13 cellular contexts compared by ENCODE assay signal in the genomic region with DNA sequence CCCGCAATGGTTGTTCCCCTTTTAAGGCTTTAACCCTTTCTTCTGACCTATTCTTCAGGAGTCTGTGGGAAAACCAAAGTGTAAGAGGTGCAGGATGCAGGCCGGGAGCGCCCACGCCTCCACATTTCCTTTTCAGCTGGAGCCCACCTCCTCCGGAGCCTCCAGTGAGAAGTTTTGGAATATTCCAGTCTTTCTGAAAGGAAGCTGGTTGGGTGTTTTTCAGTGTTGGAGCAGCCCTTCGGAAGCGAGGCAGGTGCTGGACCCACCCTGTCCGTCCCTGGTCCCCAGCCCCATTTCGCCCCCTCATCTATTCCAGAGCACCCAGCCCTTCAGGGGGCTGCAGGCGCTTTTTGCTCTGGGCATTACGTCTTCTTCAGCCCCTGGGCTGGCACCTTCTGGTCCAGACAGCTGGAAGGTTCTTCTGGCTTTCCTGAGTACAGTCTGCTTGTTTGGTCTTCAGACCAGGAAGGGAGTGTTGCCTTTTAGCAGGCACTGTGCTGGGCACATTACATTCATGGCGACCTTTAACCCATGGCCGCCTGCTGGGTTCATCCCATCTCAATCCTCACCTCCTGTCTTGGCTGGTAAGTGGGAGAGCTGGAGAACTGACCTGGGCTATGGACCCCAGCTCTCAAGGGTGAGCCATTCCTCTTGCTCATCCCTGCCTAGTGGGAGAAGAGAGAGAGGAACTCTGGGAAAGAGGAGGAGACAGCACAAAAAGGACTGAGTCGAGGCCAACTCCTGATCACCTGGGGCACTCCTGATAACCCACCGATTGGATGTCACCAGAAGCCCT. TPM values are rescaled to one million over a fixed set of nuclear protein-coding genes. Genes with fewer than 3 reads are reported as not detected.
A peak's percentile ranks its signal among the peaks of the same experiment; 100 is the strongest.
DNase-seq lines count a peak whose midpoint lies in the region; ATAC-seq, FAIRE-seq and TF ChIP-seq lines count a peak whose summit lies in the region.
"Had no signal": no experiment of that assay in that cellular context is flagged by ENCODE, and none has a peak within 500 bp of the region (broad histone marks: within the 10 kb centered on the region; RNA-seq: fewer than 3 reads in every experiment).

No MANE protein-coding gene starts in this region.

- CTCF ChIA-PET in AG04449 (lab: Yijun Ruan, JAX) (interaction anchor here (1.0 to 11.6 kb wide), 10 partner anchors 9 to 102 kb away, joined by 3 to 103 read pairs (median 5); a partner anchor contains a TSS), H1 (lab: Charles Lee; ENCODE audit: partially characterized antibody) (interaction anchor here (0.5 to 2.6 kb wide), 8 partner anchors 42 to 1108 kb away, joined by 3 to 13 read pairs (median 6); a partner anchor contains a TSS)

- H3K9me3 Mint-ChIP-seq in neural progenitor cell: peaks cover 2% of the 10 kb centered on the region
- H3K9me3 Mint-ChIP-seq: natural killer cell treated with Interleukin-12 subunit alpha and Interleukin-12 subunit beta and Interleukin-15 and Interleukin-18, amount 100 ng/mL, for 72 hours had no signal

- peaks cover 0 to 36% of the 10 kb centered on the region in 2 experiments; a peak in 2 of 4 replicates for H3K79me2 ChIP-seq in H1 (ENCODE audit: control insufficient read depth in 1 of 2, insufficient read depth in 2 of 2, low read length in 2 of 2)
- peaks cover 29% of the 10 kb centered on the region for H3K79me2 ChIP-seq in neural progenitor cell (ENCODE audit: low read depth)

- no peak overlapping the region for H3K27ac ChIP-seq in HUES6 (ENCODE audit: low read depth, low read length)
- H3K27ac ChIP-seq in H1 (ENCODE audit: low read depth, low read length): no peak overlapping the region
- no peak overlapping the region for H3K27ac ChIP-seq in neural progenitor cell
- H3K27ac ChIP-seq in gastrocnemius medialis: no peak overlapping the region
- H3K27ac ChIP-seq: SJSA1 had no signal

- H3K4me2 ChIP-seq in H1 (ENCODE audit: insufficient read depth in 1 of 2, low read depth in 2 of 2, low read length in 2 of 2) (peak overlapping the region; percentile 75 to 90), neural progenitor cell (peak overlapping the region; percentile 92)

- H3K36me3 Mint-ChIP-seq in neural progenitor cell: peaks cover 10% of the 10 kb centered on the region
- H3K36me3 Mint-ChIP-seq: natural killer cell treated with Interleukin-12 subunit alpha and Interleukin-12 subunit beta and Interleukin-15 and Interleukin-18, amount 100 ng/mL, for 72 hours had no signal

- peaks cover 12% of the 10 kb centered on the region for H3K23me2 ChIP-seq in H1 (ENCODE audit: low read depth, low read length)

- 63% methylated on average over 15 of the region's 15 CpGs; no CpG with 5 or more reads in 1 of the 2 experiments for WGBS in H1 (ENCODE audit: extremely low coverage in 1 of 2, insufficient coverage in 1 of 2, insufficient read length in 1 of 2, insufficient replicate concordance in 2 of 2, low coverage in 1 of 2, low lambda C conversion rate in 2 of 2, missing lambda C conversion rate in 1 of 2), 2 experiments

- H2BK12ac ChIP-seq in H1 (ENCODE audit: low read depth, low read length): peak overlapping the region; percentile 82; the same call in 1 of the 2 replicates

- TF ChIP-seq POLR2A in H1 (IDR thresholded peaks at IDR 0.05; ENCODE audit: control extremely low read depth in 1 of 2, low read depth in 2 of 2, low read length in 2 of 2) (0 out of 3 replicates have a peak, but pooled peaks of 1 of the 2 experiments have one; percentile 16), gastrocnemius medialis (IDR thresholded peaks at IDR 0.05) (no peak)

- H3K4ac ChIP-seq in H1 (replicated peaks; ENCODE audit: insufficient read length, low read depth, low read length): peak overlapping the region; percentile 51

- peaks cover 14% of the 10 kb centered on the region for H3F3A ChIP-seq in neural progenitor cell (ENCODE audit: low read depth)

- ATAC-seq in GM21825 (IDR thresholded peaks at IDR 0.05; ENCODE audit: unreplicated experiment): no peak
- ATAC-seq in gastrocnemius medialis: no peak
- ATAC-seq in HG02798 (IDR thresholded peaks at IDR 0.05; ENCODE audit: poor library complexity, unreplicated experiment): no peak
- ATAC-seq: body of pancreas; natural killer cell treated with Interleukin-12 subunit alpha and Interleukin-12 subunit beta and Interleukin-15 and Interleukin-18, amount 100 ng/mL, for 72 hours had no signal

- no peak overlapping the region for H4K8ac ChIP-seq in H1 (ENCODE audit: extremely low read depth, insufficient read depth, low read length)

- peak overlapping the region; percentile 82 for H2BK20ac ChIP-seq in H1 (ENCODE audit: low read length)

- no peak for TF ChIP-seq EP300 in H1 (IDR thresholded peaks at IDR 0.05; ENCODE audit: borderline replicate concordance in 1 of 2, low read depth in 2 of 2, low read length in 2 of 2)

- peaks cover 4% of the 10 kb centered on the region for H3K27me3 Mint-ChIP-seq in neural progenitor cell (ENCODE audit: insufficient read depth, low read depth)

- H2BK15ac ChIP-seq in H1 (ENCODE audit: low read length): peak overlapping the region; percentile 66; the same call in 1 of the 2 replicates

- peak overlapping the region; percentile 91 for H3K4me3 ChIP-seq in AG04449 (ENCODE audit: low read depth, low read length)
- peak overlapping the region; percentile 94 for H3K4me3 ChIP-seq in HUES6 (ENCODE audit: low read depth, low read length)
- peak overlapping the region; percentile 49 to 91 (median 82) for H3K4me3 ChIP-seq in H1 (ENCODE audit: extremely low read depth in 1 of 4, insufficient read depth in 2 of 4, low read depth in 3 of 4, low read length in 4 of 4)
- peak overlapping the region; percentile 89 for H3K4me3 ChIP-seq in neural progenitor cell
- peak overlapping the region in 2 of 4 donors; percentile 40 to 48 for H3K4me3 ChIP-seq in gastrocnemius medialis
- H3K4me3 ChIP-seq: body of pancreas had no signal

- no peak overlapping the region for H2AFZ ChIP-seq in H1 (ENCODE audit: low read length)
- peak overlapping the region; percentile 82 for H2AFZ ChIP-seq in neural progenitor cell (replicated peaks)

- no peak for TF ChIP-seq RAD21 in H1 (IDR thresholded peaks at IDR 0.05 in 1 of 2, conservative IDR thresholded peaks at IDR 0.05 in 1 of 2; ENCODE audit: low read depth in 2 of 2, low read length in 2 of 2)

- H3K14ac ChIP-seq in H1 (ENCODE audit: insufficient read length): no peak overlapping the region

- H3K56ac ChIP-seq in H1 (replicated peaks; ENCODE audit: insufficient read length, low read depth, low read length): no peak overlapping the region

- H2BK120ac ChIP-seq in H1 (replicated peaks; ENCODE audit: low read depth, low read length): peak overlapping the region; percentile 40

- no peak for FAIRE-seq in H1 (lab: Jason Lieb, UNC)
- FAIRE-seq: GM12878 had no signal

- peak overlapping the region; percentile 26 for H3K9ac ChIP-seq in HUES6 (ENCODE audit: low read length)
- no peak overlapping the region for H3K9ac ChIP-seq in H1 (replicated peaks in 1 of 4; ENCODE audit: extremely low read depth in 1 of 4, low read depth in 3 of 4, low read length in 3 of 4)
- H3K9ac ChIP-seq in neural progenitor cell: no peak overlapping the region

- POLR2A ChIA-PET in AG04449 (lab: Yijun Ruan, JAX) (interaction anchor here (0.8 to 3.1 kb wide), 9 partner anchors 9 to 86 kb away, joined by 3 to 38 read pairs (median 6); a partner anchor contains a TSS), H1 (lab: Charles Lee; ENCODE audit: partially characterized antibody) (interaction anchor here (0.8 to 7.0 kb wide), 12 partner anchors 7 to 497 kb away, joined by 3 to 50 read pairs (median 4); a partner anchor contains a TSS)

- H3K23ac ChIP-seq in H1 (ENCODE audit: insufficient read length): no peak overlapping the region

- H3K36me3 ChIP-seq in HUES6 (ENCODE audit: control insufficient read depth, insufficient read depth, low read length): peaks cover 24% of the 10 kb centered on the region
- H3K36me3 ChIP-seq in H1 (ENCODE audit: control insufficient read depth in 2 of 4, insufficient read depth in 4 of 4, low read length in 3 of 4): peaks cover 16 to 22% (median 18%) of the 10 kb centered on the region in 4 experiments
- no peaks in the 10 kb centered on the region for H3K36me3 ChIP-seq in neural progenitor cell
- H3K36me3 ChIP-seq in gastrocnemius medialis: no peaks in the 10 kb centered on the region
- H3K36me3 ChIP-seq: SJSA1 had no signal

- H3K4me1 Mint-ChIP-seq in neural progenitor cell: peaks cover 30% of the 10 kb centered on the region

- intact Hi-C loops in gastrocnemius medialis (cut with DNase I; ENCODE audit: low total_unique reads): no loop called here

- no peak overlapping the region for H3K27ac Mint-ChIP-seq in neural progenitor cell
- H3K27ac Mint-ChIP-seq: natural killer cell treated with Interleukin-12 subunit alpha and Interleukin-12 subunit beta and Interleukin-15 and Interleukin-18, amount 100 ng/mL, for 72 hours had no signal

- H3K9me3 ChIP-seq in HUES6 (ENCODE audit: control insufficient read depth, insufficient read depth, low read depth, low read length) (no peaks in the 10 kb centered on the region), H1 (ENCODE audit: insufficient read depth in 2 of 2, low read depth in 1 of 2, low read length in 1 of 2) (no peaks in the 10 kb centered on the region), neural progenitor cell (ENCODE audit: low read depth) (no peaks in the 10 kb centered on the region), gastrocnemius medialis (no peaks in the 10 kb centered on the region)
- H3K9me3 ChIP-seq: body of pancreas, SJSA1 had no signal

- in situ Hi-C loops in gastrocnemius medialis (cut with MboI; ENCODE audit: low sequenced_read_pairs in 4 of 4): no loop called here

- peaks cover 22% of the 10 kb centered on the region for H3K79me1 ChIP-seq in H1 (ENCODE audit: low read depth, low read length)

- DNase-seq in AG04449 (ENCODE audit: low read depth, low spot score): no peak
- no peak for DNase-seq in H1 (ENCODE audit: low read depth in 1 of 2, low spot score in 2 of 2)
- no peak for DNase-seq in neural progenitor cell (ENCODE audit: low spot score)
- no peak for DNase-seq in gastrocnemius medialis
- no peak for DNase-seq in GM10266 (ENCODE audit: extremely low spot score)
- DNase-seq: body of pancreas, Kasumi-1 had no signal

- H4K91ac ChIP-seq in H1 (replicated peaks; ENCODE audit: insufficient read length, low read length): peak overlapping the region; percentile 86

- H3K4me1 ChIP-seq in HUES6 (ENCODE audit: control insufficient read depth, insufficient read depth, low read length) (peaks cover 44% of the 10 kb centered on the region), H1 (replicated peaks in 1 of 4; ENCODE audit: control insufficient read depth in 3 of 4, insufficient read depth in 4 of 4, low read length in 3 of 4) (peaks cover 14 to 34% (median 24%) of the 10 kb centered on the region in 4 experiments), neural progenitor cell (peaks cover 16% of the 10 kb centered on the region), gastrocnemius medialis (peaks cover 8% of the 10 kb centered on the region in 2 donors)

- no peak overlapping the region for H4K5ac ChIP-seq in H1 (ENCODE audit: insufficient read length, low read depth, low read length)

- H3K4me3 Mint-ChIP-seq in neural progenitor cell: peak overlapping the region; percentile 93
- H3K4me3 Mint-ChIP-seq: natural killer cell treated with Interleukin-12 subunit alpha and Interleukin-12 subunit beta and Interleukin-15 and Interleukin-18, amount 100 ng/mL, for 72 hours had no signal

- peak overlapping the region; percentile 72; the same call in 1 of the 2 replicates for H2BK5ac ChIP-seq in H1 (ENCODE audit: low read depth, low read length)

- H2AK5ac ChIP-seq in H1 (ENCODE audit: low read depth, low read length): peak overlapping the region; percentile 87; the same call in 1 of the 2 replicates

- no peak for TF ChIP-seq CTCF in AG04449 (IDR thresholded peaks at IDR 0.05; ENCODE audit: insufficient read depth, low read length, missing control alignments)
- no peak for TF ChIP-seq CTCF in H1 (IDR thresholded peaks at IDR 0.05; ENCODE audit: control extremely low read depth in 1 of 3, insufficient read depth in 1 of 3, low read depth in 1 of 3, low read length in 3 of 3)
- TF ChIP-seq CTCF in neural progenitor cell (IDR thresholded peaks at IDR 0.05): no peak
- TF ChIP-seq CTCF in gastrocnemius medialis (IDR thresholded peaks at IDR 0.05 in 4 of 5, conservative IDR thresholded peaks at IDR 0.05 in 1 of 5): no peak
- no peak for TF ChIP-seq CTCF in GM10266 (IDR thresholded peaks at IDR 0.05; ENCODE audit: control insufficient read depth, insufficient read depth, low read depth, missing control alignments)

- peaks cover 6 to 14% of the 10 kb centered on the region in 2 experiments for H4K20me1 ChIP-seq in H1 (replicated peaks in 1 of 2; ENCODE audit: control insufficient read depth in 1 of 2, insufficient read depth in 2 of 2, low read length in 2 of 2)
- peaks cover 26% of the 10 kb centered on the region for H4K20me1 ChIP-seq in neural progenitor cell (ENCODE audit: low read depth)

- H3K27me3 ChIP-seq in HUES6 (ENCODE audit: control insufficient read depth, insufficient read depth, low read length) (no peaks in the 10 kb centered on the region), H1 (replicated peaks in 1 of 4; ENCODE audit: control insufficient read depth in 3 of 4, extremely low read depth in 1 of 4, insufficient read depth in 3 of 4, low read length in 3 of 4) (no peaks in the 10 kb centered on the region; a peak in 1 of 7 replicates), neural progenitor cell (no peaks in the 10 kb centered on the region), gastrocnemius medialis (peaks cover 28 to 44% (median 36%) of the 10 kb centered on the region in 3 donors)
- H3K27me3 ChIP-seq: body of pancreas, SJSA1 had no signal

- H3K18ac ChIP-seq in H1 (ENCODE audit: extremely low read depth, low read length): peak overlapping the region; percentile 81

RNA-seq across cellular contexts. Expression of a gene that starts 0.7 kb away (rescaled TPM):
- total RNA-seq in H1 (2021; fragmentation: NEBNext Ultra II Directional; extraction: Animal tissue kit (Norgen Biotek cat#: 25700)): 259 and 286 TPM in 2 replicates
- 2,050 and 2,479 TPM in 2 replicates for polyA plus RNA-seq in H1 (2011; rRNA removed)
- polyA plus RNA-seq in H1 (2011; cell fraction: cytosol; rRNA removed): 1,448 TPM
- polyA plus RNA-seq in H1 (2011; cell fraction: nucleus; rRNA removed): 660 TPM
- 327 to 599 TPM (median 496 TPM) in 4 replicates for polyA plus RNA-seq in H1 (2012, experiment 1 of 2)
- polyA plus RNA-seq in H1 (2012, experiment 2 of 2): 595 TPM
- 909 TPM for polyA plus RNA-seq in H1 (2013, experiment 1 of 2)
- 1,095 TPM for polyA plus RNA-seq in H1 (2013, experiment 2 of 2)
- polyA minus RNA-seq in H1 (2011; rRNA and poly(A)+ RNA removed): 708 and 816 TPM in 2 replicates
- polyA minus RNA-seq in H1 (2011; cell fraction: cytosol; rRNA and poly(A)+ RNA removed): 233 TPM
- polyA minus RNA-seq in H1 (2011; cell fraction: nucleus; rRNA and poly(A)+ RNA removed): 264 TPM
- 49.2 and 93.9 TPM in 2 replicates for total RNA-seq in neural progenitor cell (ENCODE audit: low replicate concordance)
- total RNA-seq in gastrocnemius medialis: under 1 TPM in 3 of 4 donors, not detected in 1; 0.22 to 0.70 (median 0.36) TPM
- total RNA-seq: natural killer cell treated with Interleukin-12 subunit alpha and Interleukin-12 subunit beta and Interleukin-15 and Interleukin-18, amount 100 ng/mL, for 72 hours had no signal

RNA-seq across cellular contexts. Expression of a gene that starts 42.2 kb away (rescaled TPM):
- 6.9 and 8.5 TPM in 2 replicates for total RNA-seq in H1 (2021; fragmentation: NEBNext Ultra II Directional; extraction: Animal tissue kit (Norgen Biotek cat#: 25700))
- 2.2 and 3.9 TPM in 2 replicates for polyA plus RNA-seq in H1 (2011; rRNA removed)
- 2.1 TPM for polyA plus RNA-seq in H1 (2011; cell fraction: cytosol; rRNA removed)
- 3.5 TPM for polyA plus RNA-seq in H1 (2011; cell fraction: nucleus; rRNA removed)
- 5.3 to 6.6 TPM (median 5.9 TPM) in 4 replicates for polyA plus RNA-seq in H1 (2012, experiment 1 of 2)
- 5.0 TPM for polyA plus RNA-seq in H1 (2012, experiment 2 of 2)
- 4.6 TPM for polyA plus RNA-seq in H1 (2013, experiment 1 of 2)
- 4.3 TPM for polyA plus RNA-seq in H1 (2013, experiment 2 of 2)
- 7.0 and 7.9 TPM in 2 replicates for polyA minus RNA-seq in H1 (2011; rRNA and poly(A)+ RNA removed)
- polyA minus RNA-seq in H1 (2011; cell fraction: cytosol; rRNA and poly(A)+ RNA removed): 4.6 TPM
- 7.3 TPM for polyA minus RNA-seq in H1 (2011; cell fraction: nucleus; rRNA and poly(A)+ RNA removed)
- total RNA-seq in neural progenitor cell (ENCODE audit: low replicate concordance) (2.1 and 2.6 TPM in 2 replicates), gastrocnemius medialis (100 to 1,000 TPM in 1 of 4 donors, 10 to 100 TPM in 3; 19.4 to 105 (median 46.0) TPM)
- total RNA-seq: natural killer cell treated with Interleukin-12 subunit alpha and Interleukin-12 subunit beta and Interleukin-15 and Interleukin-18, amount 100 ng/mL, for 72 hours had no signal

Comparison
In these comparisons a context has a peak if more than half of its experiments do, and no peak if none do; other contexts are left out.
1. RNA of a gene that starts 0.7 kb away (total RNA-seq): 259 to 286 TPM in H1 and 49.2 to 93.9 TPM in neural progenitor cell; 0.22 to 0.70 TPM in gastrocnemius medialis; every median in the first group is over 10 times any median in the second.